Comparison of ENCODE assay signal across 8 cellular contexts in the genomic region with DNA sequence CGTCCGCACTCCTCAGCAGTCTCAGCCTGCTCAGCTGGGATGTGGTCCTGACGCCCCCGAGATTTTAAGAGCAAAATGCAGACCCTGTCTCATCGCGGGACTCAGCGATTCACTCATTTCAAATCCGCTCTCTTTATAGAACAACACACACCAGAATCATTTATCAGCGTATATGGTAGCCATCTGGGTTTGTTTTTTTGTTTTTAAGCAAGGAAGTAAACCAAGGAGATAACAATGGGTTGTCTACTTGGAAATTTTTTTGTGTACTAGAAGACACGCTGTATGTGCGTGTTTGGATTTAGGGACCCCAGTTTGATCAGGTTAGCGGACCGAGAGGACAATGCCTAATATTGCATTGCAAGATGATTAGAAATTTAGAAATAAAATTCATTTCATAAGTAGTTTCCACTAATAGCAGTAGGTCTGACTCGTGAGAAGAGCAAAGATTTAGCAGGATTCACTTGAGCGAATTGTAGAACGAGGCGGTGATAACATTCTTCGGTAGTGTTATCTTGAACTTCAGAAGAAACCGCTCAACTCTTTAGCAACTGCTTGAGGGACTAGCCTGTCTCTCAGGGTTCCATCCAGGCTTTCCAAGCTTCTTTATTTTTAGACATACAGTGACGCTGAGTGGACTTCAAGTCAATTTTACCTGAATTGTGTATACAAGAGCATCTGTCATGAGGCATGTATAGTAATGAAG. TPM values are rescaled to one million over a fixed set of nuclear protein-coding genes. Genes with fewer than 3 reads are reported as not detected.
DNase-seq lines count a peak whose midpoint lies in the region; ATAC-seq and TF ChIP-seq lines count a peak whose summit lies in the region.

No MANE protein-coding gene starts in this region.

- H3K27ac Mint-ChIP-seq in WTC11 = peak overlapping the region; percentile 98

- no peaks in the 10 kb centered on the region for H3K36me3 ChIP-seq in HUES6 (ENCODE audit: control insufficient read depth, insufficient read depth, low read length)

- peaks cover 6% of the 10 kb centered on the region; the same call in 1 of the 2 replicates for H3K4me1 ChIP-seq in HUES6 (ENCODE audit: control insufficient read depth, insufficient read depth, low read length)

- H3K9ac ChIP-seq in HUES6 (ENCODE audit: low read length) = peak overlapping the region; percentile 89

- H3K4me3 ChIP-seq in HUES6 (ENCODE audit: low read depth, low read length) (peak overlapping the region; percentile 98), retinal pigment epithelial cell (ENCODE audit: low read length) (peak overlapping the region; percentile 99)

- POLR2A ChIA-PET in WTC11 (lab: Charles Lee) = no interaction called here

- peak overlapping the region; percentile 68 for H3K27ac ChIP-seq in HUES6 (ENCODE audit: low read depth, low read length)

- peak overlapping the region; percentile 97 for H3K4me3 Mint-ChIP-seq in WTC11

- CTCF ChIA-PET in WTC11 (lab: Charles Lee) = interaction anchor here (1.5 kb wide), 1 partner anchor 126 kb away, joined by 3 read pairs; no protein-coding TSS in a partner anchor

- DNase-seq in GM03348 (ENCODE audit: low spot score) (peak; percentile 20), WTC11 (ENCODE audit: low spot score) (no peak), globus pallidus (ENCODE audit: low spot score) (peak; percentile 13), retinal pigment epithelial cell (ENCODE audit: low read depth) (no peak), T-helper 9 cell (no peak), activated gamma-delta T cell treated with Interleukin-2 at 50 U/mL for 16 hours (no peak)

- no peaks in the 10 kb centered on the region for H3K9me3 ChIP-seq in HUES6 (ENCODE audit: control insufficient read depth, insufficient read depth, low read depth, low read length)

- TF ChIP-seq CTCF in WTC11 (IDR thresholded peaks at IDR 0.05) (no peak), retinal pigment epithelial cell (conservative IDR thresholded peaks at IDR 0.05; ENCODE audit: low read depth, low read length) (no peak)

- H3K9me3 Mint-ChIP-seq in WTC11 = no peaks in the 10 kb centered on the region

- no peaks in the 10 kb centered on the region for H3K36me3 Mint-ChIP-seq in WTC11

- H3K27me3 ChIP-seq in HUES6 (ENCODE audit: control insufficient read depth, insufficient read depth, low read length) = no peaks in the 10 kb centered on the region

- no peaks in the 10 kb centered on the region for H3K27me3 Mint-ChIP-seq in WTC11 (ENCODE audit: low read depth)

- peaks cover 19% of the 10 kb centered on the region for H3K4me1 Mint-ChIP-seq in WTC11

- ATAC-seq in GM21381 (IDR thresholded peaks at IDR 0.05; ENCODE audit: unreplicated experiment) (peak; percentile 7), WTC11 (peak; percentile 15)

TF ChIP-seq in WTC11, 78 proteins besides CTCF, POLR2A, EP300 and RAD21:
- TF ChIP-seq, protein P1, sequence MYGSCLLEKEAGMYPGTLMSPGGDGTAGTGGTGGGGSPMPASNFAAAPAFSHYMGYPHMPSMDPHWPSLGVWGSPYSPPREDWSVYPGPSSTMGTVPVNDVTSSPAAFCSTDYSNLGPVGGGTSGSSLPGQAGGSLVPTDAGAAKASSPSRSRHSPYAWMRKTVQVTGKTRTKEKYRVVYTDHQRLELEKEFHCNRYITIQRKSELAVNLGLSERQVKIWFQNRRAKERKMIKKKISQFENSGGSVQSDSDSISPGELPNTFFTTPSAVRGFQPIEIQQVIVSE (CRISPR knock-in tag; IDR thresholded peaks at IDR 0.05; ENCODE audit: borderline replicate concordance) = no peak
- TF ChIP-seq, protein P2, sequence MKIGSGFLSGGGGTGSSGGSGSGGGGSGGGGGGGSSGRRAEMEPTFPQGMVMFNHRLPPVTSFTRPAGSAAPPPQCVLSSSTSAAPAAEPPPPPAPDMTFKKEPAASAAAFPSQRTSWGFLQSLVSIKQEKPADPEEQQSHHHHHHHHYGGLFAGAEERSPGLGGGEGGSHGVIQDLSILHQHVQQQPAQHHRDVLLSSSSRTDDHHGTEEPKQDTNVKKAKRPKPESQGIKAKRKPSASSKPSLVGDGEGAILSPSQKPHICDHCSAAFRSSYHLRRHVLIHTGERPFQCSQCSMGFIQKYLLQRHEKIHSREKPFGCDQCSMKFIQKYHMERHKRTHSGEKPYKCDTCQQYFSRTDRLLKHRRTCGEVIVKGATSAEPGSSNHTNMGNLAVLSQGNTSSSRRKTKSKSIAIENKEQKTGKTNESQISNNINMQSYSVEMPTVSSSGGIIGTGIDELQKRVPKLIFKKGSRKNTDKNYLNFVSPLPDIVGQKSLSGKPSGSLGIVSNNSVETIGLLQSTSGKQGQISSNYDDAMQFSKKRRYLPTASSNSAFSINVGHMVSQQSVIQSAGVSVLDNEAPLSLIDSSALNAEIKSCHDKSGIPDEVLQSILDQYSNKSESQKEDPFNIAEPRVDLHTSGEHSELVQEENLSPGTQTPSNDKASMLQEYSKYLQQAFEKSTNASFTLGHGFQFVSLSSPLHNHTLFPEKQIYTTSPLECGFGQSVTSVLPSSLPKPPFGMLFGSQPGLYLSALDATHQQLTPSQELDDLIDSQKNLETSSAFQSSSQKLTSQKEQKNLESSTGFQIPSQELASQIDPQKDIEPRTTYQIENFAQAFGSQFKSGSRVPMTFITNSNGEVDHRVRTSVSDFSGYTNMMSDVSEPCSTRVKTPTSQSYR (CRISPR knock-in tag; IDR thresholded peaks at IDR 0.05) = no peak
- TF ChIP-seq MXD4 (CRISPR knock-in tag; IDR thresholded peaks at IDR 0.05; ENCODE audit: borderline replicate concordance) (no peak), TEAD1 (CRISPR knock-in tag; IDR thresholded peaks at IDR 0.05) (no peak)

RNA-seq across cellular contexts. Expression of a gene that starts 1.3 kb away (rescaled TPM):
- total RNA-seq in WTC11 (2021) = 19.9 to 24.8 TPM (median 21.4 TPM) in 3 replicates

RNA-seq across cellular contexts. Expression of a gene that starts 1.3 kb away (rescaled TPM):
- total RNA-seq in WTC11 (2021) = 129 to 142 TPM (median 132 TPM) in 3 replicates

Comparison
In these comparisons a context has a peak if more than half of its experiments do, and no peak if none do; other contexts are left out.
1. DNase-seq: peak in GM03348 (single experiment) and globus pallidus (single experiment); none in WTC11 (single experiment), retinal pigment epithelial cell (single experiment), T-helper 9 cell (single experiment) and activated gamma-delta T cell treated with Interleukin-2 at 50 U/mL for 16 hours (single experiment).